19 cellular contexts compared by ENCODE assay signal in the genomic region with DNA sequence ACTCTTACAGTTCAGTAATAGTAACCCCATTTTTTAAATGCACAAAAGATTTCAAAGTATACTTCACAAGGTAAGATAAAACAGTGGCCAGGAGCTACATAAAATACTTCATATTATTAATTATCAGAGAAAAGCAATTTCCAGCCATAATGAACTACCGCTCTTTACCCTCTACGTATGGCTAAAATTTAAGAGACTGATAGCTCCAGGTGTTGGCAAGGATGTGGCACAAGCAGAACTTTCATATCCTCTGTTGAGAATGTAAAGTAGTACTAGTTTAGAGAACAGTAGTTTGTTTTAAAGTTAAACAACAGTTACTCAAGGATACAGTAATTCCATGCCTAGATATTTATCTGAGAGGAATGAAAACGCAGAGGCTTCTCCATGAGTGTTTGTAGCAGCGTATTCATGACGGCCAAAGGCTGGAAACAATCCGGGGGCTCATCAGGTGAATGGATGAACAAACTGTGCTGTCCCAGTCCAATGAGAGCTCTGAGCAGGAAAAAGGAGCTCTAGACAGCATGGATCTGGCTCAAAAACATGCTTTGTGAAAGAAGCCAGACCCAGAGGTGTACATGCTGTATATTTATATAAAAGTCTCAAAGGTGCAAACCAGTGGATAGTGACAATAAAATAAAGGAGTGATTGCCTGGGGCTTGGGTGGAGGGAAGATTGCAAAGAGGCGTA.
"Had no signal": no experiment of that assay in that cellular context is flagged by ENCODE, and none has a peak within 500 bp of the region (broad histone marks: within the 10 kb centered on the region; RNA-seq: fewer than 3 reads in every experiment).

No MANE protein-coding gene starts in this region.

- H3K27me3 Mint-ChIP-seq: type B pancreatic cell had no signal

- H3K4me3 ChIP-seq: dorsolateral prefrontal cortex, lower lobe of right lung, prostate gland, right atrium auricular region, sigmoid colon, stomach, thyroid gland had no signal

- H3K4me1 ChIP-seq: lower lobe of right lung, prostate gland had no signal

- FAIRE-seq: frontal cortex, keratinocyte had no signal

- H3K27ac ChIP-seq: dorsolateral prefrontal cortex, lower lobe of right lung, prostate gland, right atrium auricular region, stomach, thyroid gland had no signal

- DNase-seq: cortex of kidney; dorsolateral prefrontal cortex; effector CD4-positive, alpha-beta T cell; head of caudate nucleus; left ventricle myocardium superior; lower lobe of right lung; natural killer cell; sigmoid colon; stimulated activated CD4-positive, alpha-beta T cell treated with anti-CD3 and anti-CD28 coated beads, Interleukin-2, amount 100 ng/mL, for 24 hours; stimulated activated CD4-positive, alpha-beta T cell treated with anti-CD3 and anti-CD28 coated beads, Interleukin-4, amount 100 ng/mL, for 24 hours; stimulated activated naive CD4-positive, alpha-beta T cell treated with Interleukin-2 at 50 U/mL for 16 hours; stomach; thyroid gland had no signal

- H3K4me3 Mint-ChIP-seq: natural killer cell; stimulated activated effector memory CD8-positive, alpha-beta T cell treated with anti-CD3 and anti-CD28 coated beads, Interleukin-12 subunit alpha, Interleukin-12 subunit beta, amount 100 ng/mL, for 72 hours; type B pancreatic cell had no signal

- H3K27me3 ChIP-seq: dorsolateral prefrontal cortex, right atrium auricular region, sigmoid colon, stomach, thyroid gland had no signal

- H3K27ac Mint-ChIP-seq: natural killer cell; stimulated activated effector memory CD8-positive, alpha-beta T cell treated with anti-CD3 and anti-CD28 coated beads, Interleukin-12 subunit alpha, Interleukin-12 subunit beta, amount 100 ng/mL, for 72 hours; type B pancreatic cell had no signal

- H3K9me3 ChIP-seq: lower lobe of right lung, prostate gland, right atrium auricular region, sigmoid colon, stomach, thyroid gland had no signal

- H3K36me3 ChIP-seq: lower lobe of right lung, prostate gland, right atrium auricular region, sigmoid colon, stomach, thyroid gland had no signal

- H3K36me3 Mint-ChIP-seq: natural killer cell had no signal

- H3K9me3 Mint-ChIP-seq: natural killer cell; stimulated activated effector memory CD8-positive, alpha-beta T cell treated with anti-CD3 and anti-CD28 coated beads, Interleukin-12 subunit alpha, Interleukin-12 subunit beta, amount 100 ng/mL, for 72 hours; type B pancreatic cell had no signal

- ATAC-seq: left ventricle myocardium superior; lower lobe of right lung; natural killer cell; stimulated activated effector memory CD8-positive, alpha-beta T cell treated with anti-CD3 and anti-CD28 coated beads, Interleukin-12 subunit alpha, Interleukin-12 subunit beta, amount 100 ng/mL, for 72 hours had no signal
